Comparison of ENCODE assay signal across 1 cellular context in the genomic region with DNA sequence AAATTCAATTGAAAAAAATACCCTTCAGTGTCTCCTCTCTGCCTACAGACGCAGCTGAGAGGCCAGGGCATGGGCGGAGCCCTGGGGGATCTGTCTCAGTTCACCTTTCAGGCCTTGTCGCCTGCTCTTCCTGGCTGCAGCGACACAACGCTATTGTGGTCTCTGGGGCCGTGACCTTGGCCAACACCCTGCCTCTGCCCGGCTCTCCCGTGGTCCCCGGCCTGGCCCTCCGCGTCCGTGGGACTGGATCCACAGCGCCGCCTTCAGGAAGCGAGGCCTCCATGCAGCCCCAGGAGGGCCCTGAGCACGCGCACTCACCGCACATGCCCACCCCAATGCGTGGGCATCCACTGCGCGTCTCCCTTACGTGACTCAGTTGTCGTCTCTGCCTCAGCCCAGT.
TF ChIP-seq lines count a peak whose summit lies in the region.

No MANE protein-coding gene starts in this region.

TF ChIP-seq in K562, 482 proteins besides CTCF, POLR2A, EP300 and RAD21 (continued from another document):
- TF ChIP-seq ZNF445 (CRISPR knock-in tag; IDR thresholded peaks at IDR 0.05; ENCODE audit: low read depth) (no peak), ZNF408 (CRISPR knock-in tag; IDR thresholded peaks at IDR 0.05; ENCODE audit: low read depth) (no peak), NRF1 (conservative IDR thresholded peaks at IDR 0.05 in 1 of 2, IDR thresholded peaks at IDR 0.05 in 1 of 2) (peak in 1 of 2 experiments; percentile 27; a peak in 1 of 4 replicates), PHTF2 (CRISPR knock-in tag; IDR thresholded peaks at IDR 0.05) (no peak), ZNF165 (CRISPR knock-in tag; IDR thresholded peaks at IDR 0.05; ENCODE audit: borderline replicate concordance) (no peak), NFE2L1 (tag; IDR thresholded peaks at IDR 0.05; ENCODE audit: borderline replicate concordance, low read depth) (no peak), ZNF830 (CRISPR knock-in tag; IDR thresholded peaks at IDR 0.05) (no peak), HDAC3 (IDR thresholded peaks at IDR 0.05; ENCODE audit: borderline replicate concordance, partially characterized antibody) (no peak), PURB (CRISPR knock-in tag; IDR thresholded peaks at IDR 0.05; ENCODE audit: low read depth) (no peak), NCOA6 (IDR thresholded peaks at IDR 0.05) (no peak)
- TF ChIP-seq, protein P1, sequence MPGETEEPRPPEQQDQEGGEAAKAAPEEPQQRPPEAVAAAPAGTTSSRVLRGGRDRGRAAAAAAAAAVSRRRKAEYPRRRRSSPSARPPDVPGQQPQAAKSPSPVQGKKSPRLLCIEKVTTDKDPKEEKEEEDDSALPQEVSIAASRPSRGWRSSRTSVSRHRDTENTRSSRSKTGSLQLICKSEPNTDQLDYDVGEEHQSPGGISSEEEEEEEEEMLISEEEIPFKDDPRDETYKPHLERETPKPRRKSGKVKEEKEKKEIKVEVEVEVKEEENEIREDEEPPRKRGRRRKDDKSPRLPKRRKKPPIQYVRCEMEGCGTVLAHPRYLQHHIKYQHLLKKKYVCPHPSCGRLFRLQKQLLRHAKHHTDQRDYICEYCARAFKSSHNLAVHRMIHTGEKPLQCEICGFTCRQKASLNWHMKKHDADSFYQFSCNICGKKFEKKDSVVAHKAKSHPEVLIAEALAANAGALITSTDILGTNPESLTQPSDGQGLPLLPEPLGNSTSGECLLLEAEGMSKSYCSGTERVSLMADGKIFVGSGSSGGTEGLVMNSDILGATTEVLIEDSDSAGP (CRISPR knock-in tag; IDR thresholded peaks at IDR 0.05) = no peak
- TF ChIP-seq, protein P2, sequence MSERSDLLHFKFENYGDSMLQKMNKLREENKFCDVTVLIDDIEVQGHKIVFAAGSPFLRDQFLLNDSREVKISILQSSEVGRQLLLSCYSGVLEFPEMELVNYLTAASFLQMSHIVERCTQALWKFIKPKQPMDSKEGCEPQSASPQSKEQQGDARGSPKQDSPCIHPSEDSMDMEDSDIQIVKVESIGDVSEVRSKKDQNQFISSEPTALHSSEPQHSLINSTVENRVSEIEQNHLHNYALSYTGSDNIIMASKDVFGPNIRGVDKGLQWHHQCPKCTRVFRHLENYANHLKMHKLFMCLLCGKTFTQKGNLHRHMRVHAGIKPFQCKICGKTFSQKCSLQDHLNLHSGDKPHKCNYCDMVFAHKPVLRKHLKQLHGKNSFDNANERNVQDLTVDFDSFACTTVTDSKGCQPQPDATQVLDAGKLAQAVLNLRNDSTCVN (CRISPR knock-in tag; IDR thresholded peaks at IDR 0.05) = no peak
